ENCODE assay signal across 1 cellular context in genomic region chr19:6717036-6717435, GRCh38.
TF ChIP-seq lines count a peak whose summit lies in the region.

No MANE protein-coding gene starts in this region.

TF ChIP-seq in endothelial cell of umbilical vein, 7 proteins besides CTCF, POLR2A, EP300 and RAD21:
- TF ChIP-seq POLR2AphosphoS5 (IDR thresholded peaks at IDR 0.05; ENCODE audit: insufficient read depth, low read depth, low read length) (no peak), MAX (IDR thresholded peaks at IDR 0.05; ENCODE audit: insufficient read depth, insufficient read length) (no peak), EZH2 (IDR thresholded peaks at IDR 0.05; ENCODE audit: borderline replicate concordance, low read depth, low read length, severe bottlenecking) (no peak), FOS (IDR thresholded peaks at IDR 0.05; ENCODE audit: borderline replicate concordance, insufficient read depth, low read length) (no peak), GATA2 (IDR thresholded peaks at IDR 0.05; ENCODE audit: insufficient read depth, insufficient read length, low read depth, low read length) (no peak), JUN (IDR thresholded peaks at IDR 0.05; ENCODE audit: borderline replicate concordance, insufficient read depth, insufficient read length, low read depth) (no peak), MYC (IDR thresholded peaks at IDR 0.05; ENCODE audit: low read depth, low read length) (no peak)
